27 cellular contexts compared by ENCODE assay signal in the genomic region with DNA sequence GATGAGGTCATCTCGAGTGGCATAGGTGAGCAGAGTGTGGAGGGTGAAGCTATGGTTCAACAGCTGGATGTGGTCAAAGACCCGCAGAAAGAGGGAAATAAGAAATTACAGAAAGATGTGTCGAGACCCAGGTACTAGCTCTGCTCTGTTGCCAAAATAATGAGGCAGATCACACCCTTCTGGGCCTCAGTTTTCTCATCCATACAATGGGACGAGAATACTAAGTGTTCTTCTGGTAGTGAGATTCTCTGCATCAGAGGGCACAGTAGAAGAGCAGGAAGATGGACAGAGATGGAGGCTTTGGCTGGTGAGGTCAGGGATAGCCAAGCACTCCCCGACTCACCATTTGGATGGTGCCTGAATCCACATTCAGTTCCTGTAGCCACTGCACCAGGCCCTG. TPM values are rescaled to one million over a fixed set of nuclear protein-coding genes. Genes with fewer than 3 reads are reported as not detected.
DNase-seq lines count a peak whose midpoint lies in the region; ATAC-seq, FAIRE-seq and TF ChIP-seq lines count a peak whose summit lies in the region.
"Had no signal": no experiment of that assay in that cellular context is flagged by ENCODE, and none has a peak within 500 bp of the region (broad histone marks: within the 10 kb centered on the region; RNA-seq: fewer than 3 reads in every experiment).

No MANE protein-coding gene starts in this region.

- no peaks in the 10 kb centered on the region for H3K27me3 Mint-ChIP-seq in CD4-positive, alpha-beta memory T cell
- no peaks in the 10 kb centered on the region for H3K27me3 Mint-ChIP-seq in T-helper 17 cell
- H3K27me3 Mint-ChIP-seq: activated T-cell treated with anti-CD3 and anti-CD28 coated beads, Interleukin-2, amount 50 U/mL, for 24 hours had no signal

- H3K79me2 ChIP-seq in H1 (ENCODE audit: control insufficient read depth in 1 of 2, insufficient read depth in 2 of 2, low read length in 2 of 2): no peaks in the 10 kb centered on the region

- H3K27ac Mint-ChIP-seq in CD4-positive, alpha-beta memory T cell: peak overlapping the region in 5 of 7 donors; percentile 66 to 93 (median 79)
- H3K27ac Mint-ChIP-seq in T-helper 17 cell: peak overlapping the region; percentile 75
- H3K27ac Mint-ChIP-seq: activated naive CD4-positive, alpha-beta T cell treated with anti-CD3 and anti-CD28 coated beads for 36 hours; endodermal cell had no signal

- CTCF ChIA-PET in CD4-positive, alpha-beta memory T cell (lab: Charles Lee; ENCODE audit: partially characterized antibody): interaction anchor here (1.4 to 9.0 kb wide), 9 partner anchors 10 to 314 kb away, joined by 3 to 105 read pairs (median 23); a partner anchor contains a TSS
- CTCF ChIA-PET in H1 (lab: Charles Lee; ENCODE audit: partially characterized antibody): interaction anchor here (1.6 to 28.8 kb wide), 12 partner anchors 10 to 307 kb away, joined by 3 to 625 read pairs (median 41); a partner anchor contains a TSS

- H4K20me1 ChIP-seq in H1 (replicated peaks in 1 of 2; ENCODE audit: control insufficient read depth in 1 of 2, insufficient read depth in 2 of 2, low read length in 2 of 2): peaks cover 0 to 12% of the 10 kb centered on the region in 2 experiments

- TF ChIP-seq EP300 in H1 (IDR thresholded peaks at IDR 0.05; ENCODE audit: borderline replicate concordance in 1 of 2, low read depth in 2 of 2, low read length in 2 of 2): no peak
- TF ChIP-seq EP300 in gastroesophageal sphincter (IDR thresholded peaks at IDR 0.05): no peak

- H4K5ac ChIP-seq in H1 (ENCODE audit: insufficient read length, low read depth, low read length): no peak overlapping the region

- H2BK5ac ChIP-seq in H1 (ENCODE audit: low read depth, low read length): no peak overlapping the region

- H3K9me3 ChIP-seq in CD4-positive, alpha-beta memory T cell (ENCODE audit: control insufficient read depth in 1 of 2, low read length in 2 of 2): no peaks in the 10 kb centered on the region
- H3K9me3 ChIP-seq in T-helper 17 cell (ENCODE audit: control insufficient read depth, low read length, poor library complexity, severe bottlenecking): no peaks in the 10 kb centered on the region
- no peaks in the 10 kb centered on the region for H3K9me3 ChIP-seq in H1 (ENCODE audit: insufficient read depth in 2 of 2, low read depth in 1 of 2, low read length in 1 of 2)
- H3K9me3 ChIP-seq in gastroesophageal sphincter: no peaks in the 10 kb centered on the region
- H3K9me3 ChIP-seq: Caco-2, spleen, upper lobe of right lung had no signal

- no peak overlapping the region for H4K91ac ChIP-seq in H1 (replicated peaks; ENCODE audit: insufficient read length, low read length)

- peak overlapping the region in 7 of 8 donors; percentile 34 to 84 (median 65) for H3K4me3 Mint-ChIP-seq in CD4-positive, alpha-beta memory T cell
- no peak overlapping the region for H3K4me3 Mint-ChIP-seq in T-helper 17 cell
- H3K4me3 Mint-ChIP-seq: endodermal cell had no signal

- no peak overlapping the region for H3K4ac ChIP-seq in H1 (replicated peaks; ENCODE audit: insufficient read length, low read depth, low read length)

- no peak overlapping the region for H2BK120ac ChIP-seq in H1 (replicated peaks; ENCODE audit: low read depth, low read length)

- POLR2A ChIA-PET in CD4-positive, alpha-beta memory T cell (lab: Charles Lee; ENCODE audit: partially characterized antibody): interaction anchor here (0.5 to 15.5 kb wide), 3 partner anchors 11 to 43 kb away, joined by 3 to 202 read pairs (median 3); a partner anchor contains a TSS
- POLR2A ChIA-PET in H1 (lab: Charles Lee; ENCODE audit: partially characterized antibody): interaction anchor here (0.7 to 10.9 kb wide), 5 partner anchors 6 to 53 kb away, joined by 3 to 101 read pairs (median 4); a partner anchor contains a TSS

- no peak overlapping the region for H2BK12ac ChIP-seq in H1 (ENCODE audit: low read depth, low read length)

- H3K4me1 Mint-ChIP-seq in CD4-positive, alpha-beta memory T cell: peaks cover 18 to 51% (median 40%) of the 10 kb centered on the region in 4 donors
- H3K4me1 Mint-ChIP-seq in T-helper 17 cell: peaks cover 31% of the 10 kb centered on the region

- 0 out of 2 replicates have a peak overlapping the region, but pooled peaks have one; percentile 59 for H4K8ac ChIP-seq in H1 (ENCODE audit: extremely low read depth, insufficient read depth, low read length)

- ATAC-seq in T-helper 17 cell: no peak
- no peak for ATAC-seq in gastroesophageal sphincter
- ATAC-seq: upper lobe of right lung had no signal

- peaks cover 16% of the 10 kb centered on the region for H3K23me2 ChIP-seq in H1 (ENCODE audit: low read depth, low read length)

- no peak overlapping the region for H2AFZ ChIP-seq in H1 (ENCODE audit: low read length)

- H2BK15ac ChIP-seq in H1 (ENCODE audit: low read length): peak overlapping the region; percentile 63; the same call in 1 of the 2 replicates

- no peak overlapping the region for H3K4me3 ChIP-seq in CD4-positive, alpha-beta memory T cell (ENCODE audit: low read length in 2 of 2)
- H3K4me3 ChIP-seq in H1 (ENCODE audit: extremely low read depth in 1 of 4, insufficient read depth in 2 of 4, low read depth in 3 of 4, low read length in 4 of 4) (no peak overlapping the region), gastroesophageal sphincter (no peak overlapping the region)
- H3K4me3 ChIP-seq: upper lobe of right lung had no signal

- no peak overlapping the region for H3K27ac ChIP-seq in CD4-positive, alpha-beta memory T cell (ENCODE audit: low read depth, low read length)
- no peak overlapping the region for H3K27ac ChIP-seq in H1 (ENCODE audit: low read depth, low read length)
- H3K27ac ChIP-seq in gastroesophageal sphincter: no peak overlapping the region
- H3K27ac ChIP-seq: upper lobe of right lung had no signal

- peaks cover 4% of the 10 kb centered on the region for H3K36me3 ChIP-seq in CD4-positive, alpha-beta memory T cell (ENCODE audit: insufficient read depth, low read length)
- H3K36me3 ChIP-seq in H1 (ENCODE audit: control insufficient read depth in 2 of 4, insufficient read depth in 4 of 4, low read length in 3 of 4) (no peaks in the 10 kb centered on the region), gastroesophageal sphincter (peaks cover 0 to 81% of the 10 kb centered on the region in 2 donors)

- no peak overlapping the region for H3K23ac ChIP-seq in H1 (ENCODE audit: insufficient read length)

- no peak overlapping the region for H3K56ac ChIP-seq in H1 (replicated peaks; ENCODE audit: insufficient read length, low read depth, low read length)

- H3K36me3 Mint-ChIP-seq in CD4-positive, alpha-beta memory T cell: peaks cover 0 to 14% of the 10 kb centered on the region in 2 donors
- peaks cover 2% of the 10 kb centered on the region for H3K36me3 Mint-ChIP-seq in T-helper 17 cell (ENCODE audit: low read depth)

- 89% methylated on average over 5 of the region's 5 CpGs; no CpG with 5 or more reads in 1 of the 2 experiments for WGBS in H1 (ENCODE audit: extremely low coverage in 1 of 2, insufficient coverage in 1 of 2, insufficient read length in 1 of 2, insufficient replicate concordance in 2 of 2, low coverage in 1 of 2, low lambda C conversion rate in 2 of 2, missing lambda C conversion rate in 1 of 2), 2 experiments
- WGBS in gastroesophageal sphincter (ENCODE audit: low coverage in 1 of 2), 2 donors: 82 to 92% methylated on average over 5 of the region's 5 CpGs

- H3K14ac ChIP-seq in H1 (ENCODE audit: insufficient read length): no peak overlapping the region

- H3K4me1 ChIP-seq in CD4-positive, alpha-beta memory T cell (ENCODE audit: insufficient read depth, low read length): peaks cover 47% of the 10 kb centered on the region
- H3K4me1 ChIP-seq in H1 (replicated peaks in 1 of 4; ENCODE audit: control insufficient read depth in 3 of 4, insufficient read depth in 4 of 4, low read length in 3 of 4) (peaks cover 0 to 14% (median 5%) of the 10 kb centered on the region in 4 experiments; a peak in 6 of 7 replicates), gastroesophageal sphincter (peaks cover 0 to 36% (median 9%) of the 10 kb centered on the region in 3 donors)

- no peak overlapping the region for H2BK20ac ChIP-seq in H1 (ENCODE audit: low read length)

- no peak overlapping the region for H2AK5ac ChIP-seq in H1 (ENCODE audit: low read depth, low read length)

- no peak for TF ChIP-seq CTCF in H1 (IDR thresholded peaks at IDR 0.05; ENCODE audit: control extremely low read depth in 1 of 3, insufficient read depth in 1 of 3, low read depth in 1 of 3, low read length in 3 of 3)
- TF ChIP-seq CTCF in gastroesophageal sphincter (IDR thresholded peaks at IDR 0.05): no peak

- H3K9ac ChIP-seq in H1 (replicated peaks in 1 of 4; ENCODE audit: extremely low read depth in 1 of 4, low read depth in 3 of 4, low read length in 3 of 4): no peak overlapping the region

- H3K79me1 ChIP-seq in H1 (ENCODE audit: low read depth, low read length): no peaks in the 10 kb centered on the region

- no peak for FAIRE-seq in H1 (lab: Jason Lieb, UNC)
- FAIRE-seq: colon had no signal

- H3K18ac ChIP-seq in H1 (ENCODE audit: extremely low read depth, low read length): no peak overlapping the region

- no peak overlapping the region for H3K4me2 ChIP-seq in H1 (ENCODE audit: insufficient read depth in 1 of 2, low read depth in 2 of 2, low read length in 2 of 2)

- no peak for DNase-seq in CD4-positive, alpha-beta memory T cell
- DNase-seq in T-helper 17 cell: no peak
- no peak for DNase-seq in H1 (ENCODE audit: low read depth in 1 of 2, low spot score in 2 of 2)
- no peak for DNase-seq in cortex of kidney (lab: John Stamatoyannopoulos, UW)
- no peak for DNase-seq in DMS153 treated with DMSO at 0.1 percent for 48 hours (lab: John Stamatoyannopoulos, UW; ENCODE audit: unreplicated experiment)
- DNase-seq: activated CD4-positive, alpha-beta T cell treated with anti-CD3 and anti-CD28 coated beads, Interleukin-2, amount 50 U/mL, for 4 hours; activated T-cell treated with anti-CD3 and anti-CD28 coated beads, Interleukin-2, amount 50 U/mL, for 24 hours; Caco-2; endodermal cell; GOT3; KBM-7; kidney glomerular epithelial cell; mammary epithelial cell; NCI-H146; NCI-H2171 treated with DMSO at 0.1 percent for 48 hours; NCI-H526; retina; Right ventricle myocardium superior; spleen; upper lobe of right lung had no signal

- intact Hi-C loops in CD4-positive, alpha-beta memory T cell (cut with micrococcal nuclease): no loop called here

- no peak for TF ChIP-seq POLR2A in H1 (IDR thresholded peaks at IDR 0.05; ENCODE audit: control extremely low read depth in 1 of 2, low read depth in 2 of 2, low read length in 2 of 2)
- no peak for TF ChIP-seq POLR2A in gastroesophageal sphincter (IDR thresholded peaks at IDR 0.05)

- peaks cover 0 to 2% (median 0%) of the 10 kb centered on the region in 8 donors for H3K9me3 Mint-ChIP-seq in CD4-positive, alpha-beta memory T cell
- H3K9me3 Mint-ChIP-seq: activated naive CD4-positive, alpha-beta T cell treated with anti-CD3 and anti-CD28 coated beads for 36 hours; activated T-cell treated with anti-CD3 and anti-CD28 coated beads, Interleukin-2, amount 50 U/mL, for 24 hours; endodermal cell had no signal

- no peaks in the 10 kb centered on the region for H3K27me3 ChIP-seq in CD4-positive, alpha-beta memory T cell (ENCODE audit: insufficient read depth, low read length)
- H3K27me3 ChIP-seq in H1 (replicated peaks in 1 of 4; ENCODE audit: control insufficient read depth in 3 of 4, extremely low read depth in 1 of 4, insufficient read depth in 3 of 4, low read length in 3 of 4) (peaks cover 8 to 33% (median 26%) of the 10 kb centered on the region in 4 experiments), gastroesophageal sphincter (peaks cover 5% of the 10 kb centered on the region)
- H3K27me3 ChIP-seq: upper lobe of right lung had no signal

- no peak for TF ChIP-seq RAD21 in H1 (IDR thresholded peaks at IDR 0.05 in 1 of 2, conservative IDR thresholded peaks at IDR 0.05 in 1 of 2; ENCODE audit: low read depth in 2 of 2, low read length in 2 of 2)

RNA-seq across cellular contexts. Expression of a gene that starts 11.1 kb away (rescaled TPM):
- 10 to 100 TPM in 1 of 2 experiments, 1 to 10 TPM in 1; 8.8 to 11.7 TPM for total RNA-seq in CD4-positive, alpha-beta memory T cell
- polyA plus RNA-seq in CD4-positive, alpha-beta memory T cell: 1 to 10 TPM; 4.5 to 8.1 TPM
- total RNA-seq in T-helper 17 cell (1 to 10 TPM; 3.3 to 4.9 TPM), gastroesophageal sphincter (10 to 100 TPM; 31.1 to 64.3 (median 54.3) TPM)
- total RNA-seq in H1 (2021; fragmentation: NEBNext Ultra II Directional; extraction: Animal tissue kit (Norgen Biotek cat#: 25700)): 7.6 and 11.2 TPM in 2 replicates
- 7.4 and 10.3 TPM in 2 replicates for polyA plus RNA-seq in H1 (2011; rRNA removed)
- 6.7 TPM for polyA plus RNA-seq in H1 (2011; cell fraction: cytosol; rRNA removed)
- 40.8 TPM for polyA plus RNA-seq in H1 (2011; cell fraction: nucleus; rRNA removed)
- polyA plus RNA-seq in H1 (2012, experiment 1 of 2): 8.5 to 12.5 TPM (median 9.7 TPM) in 4 replicates
- 9.5 TPM for polyA plus RNA-seq in H1 (2012, experiment 2 of 2)
- 10.9 TPM for polyA plus RNA-seq in H1 (2013, experiment 1 of 2)
- 10.7 TPM for polyA plus RNA-seq in H1 (2013, experiment 2 of 2)
- polyA minus RNA-seq in H1 (2011; rRNA and poly(A)+ RNA removed): 4.6 and 5.6 TPM in 2 replicates
- 2.6 TPM for polyA minus RNA-seq in H1 (2011; cell fraction: cytosol; rRNA and poly(A)+ RNA removed)
- polyA minus RNA-seq in H1 (2011; cell fraction: nucleus; rRNA and poly(A)+ RNA removed): 11.6 TPM

RNA-seq across cellular contexts. Expression of a gene that starts 13.9 kb away (rescaled TPM):
- total RNA-seq in CD4-positive, alpha-beta memory T cell: 100 to 1,000 TPM; 146 to 158 TPM
- 100 to 1,000 TPM in 1 of 2 donors, 10 to 100 TPM in 1; 99.7 to 141 TPM for polyA plus RNA-seq in CD4-positive, alpha-beta memory T cell
- 100 to 1,000 TPM; 206 to 261 TPM for total RNA-seq in T-helper 17 cell
- 6.4 and 8.8 TPM in 2 replicates for total RNA-seq in H1 (2021; fragmentation: NEBNext Ultra II Directional; extraction: Animal tissue kit (Norgen Biotek cat#: 25700))
- polyA plus RNA-seq in H1 (2011; rRNA removed): 19.5 and 33.8 TPM in 2 replicates
- 14.6 TPM for polyA plus RNA-seq in H1 (2011; cell fraction: cytosol; rRNA removed)
- polyA plus RNA-seq in H1 (2011; cell fraction: nucleus; rRNA removed): 63.0 TPM
- 4.0 to 13.1 TPM (median 10.8 TPM) in 4 replicates for polyA plus RNA-seq in H1 (2012, experiment 1 of 2)
- 6.3 TPM for polyA plus RNA-seq in H1 (2012, experiment 2 of 2)
- polyA plus RNA-seq in H1 (2013, experiment 1 of 2): 8.5 TPM
- polyA plus RNA-seq in H1 (2013, experiment 2 of 2): 8.4 TPM
- 2.9 and 5.0 TPM in 2 replicates for polyA minus RNA-seq in H1 (2011; rRNA and poly(A)+ RNA removed)
- polyA minus RNA-seq in H1 (2011; cell fraction: cytosol; rRNA and poly(A)+ RNA removed): 5.7 TPM
- polyA minus RNA-seq in H1 (2011; cell fraction: nucleus; rRNA and poly(A)+ RNA removed): 13.1 TPM
- 1 to 10 TPM in 2 of 4 donors, under 1 TPM in 2; 0.81 to 4.8 (median 2.7) TPM for total RNA-seq in gastroesophageal sphincter

RNA-seq across cellular contexts. Expression of a gene that starts 18.9 kb away (rescaled TPM):
- total RNA-seq in CD4-positive, alpha-beta memory T cell: not detected
- polyA plus RNA-seq in CD4-positive, alpha-beta memory T cell: not detected
- total RNA-seq in T-helper 17 cell: not detected
- 0.30 TPM in 1 of 2 replicates, not detected in the other for total RNA-seq in H1 (2021; fragmentation: NEBNext Ultra II Directional; extraction: Animal tissue kit (Norgen Biotek cat#: 25700))
- 0.35 and 0.57 TPM in 2 replicates for polyA plus RNA-seq in H1 (2011; rRNA removed)
- polyA plus RNA-seq in H1 (2011; cell fraction: cytosol; rRNA removed): 0.32 TPM
- 0.90 TPM for polyA plus RNA-seq in H1 (2011; cell fraction: nucleus; rRNA removed)
- 0.28 to 0.78 TPM (median 0.40 TPM) in 3 of 4 replicates, not detected in the other for polyA plus RNA-seq in H1 (2012, experiment 1 of 2)
- polyA plus RNA-seq in H1 (2012, experiment 2 of 2): not detected
- 0.47 TPM for polyA plus RNA-seq in H1 (2013, experiment 1 of 2)
- polyA plus RNA-seq in H1 (2013, experiment 2 of 2): 0.28 TPM
- polyA minus RNA-seq in H1 (2011; rRNA and poly(A)+ RNA removed): not detected in 2 replicates
- not detected for polyA minus RNA-seq in H1 (2011; cell fraction: cytosol; rRNA and poly(A)+ RNA removed)
- not detected for polyA minus RNA-seq in H1 (2011; cell fraction: nucleus; rRNA and poly(A)+ RNA removed)
- total RNA-seq in gastroesophageal sphincter: 10 to 100 TPM in 1 of 4 donors, 1 to 10 TPM in 3; 4.6 to 11.5 (median 6.3) TPM
- total RNA-seq: activated naive CD4-positive, alpha-beta T cell treated with anti-CD3 and anti-CD28 coated beads for 36 hours; Caco-2; glomerular endothelial cell; mammary epithelial cell; OCI-LY7; osteoblast had no signal
- polyA plus RNA-seq: mammary epithelial cell had no signal

RNA-seq across cellular contexts. Expression of a gene that starts 27.4 kb away (rescaled TPM):
- not detected for total RNA-seq in CD4-positive, alpha-beta memory T cell
- polyA plus RNA-seq in CD4-positive, alpha-beta memory T cell: under 1 TPM in 1 of 2 donors, not detected in 1; 0.22 TPM
- total RNA-seq in T-helper 17 cell: not detected
- 3.3 and 3.8 TPM in 2 replicates for total RNA-seq in H1 (2021; fragmentation: NEBNext Ultra II Directional; extraction: Animal tissue kit (Norgen Biotek cat#: 25700))
- polyA plus RNA-seq in H1 (2011; rRNA removed): 3.3 and 5.5 TPM in 2 replicates
- polyA plus RNA-seq in H1 (2011; cell fraction: cytosol; rRNA removed): 6.5 TPM
- 26.5 TPM for polyA plus RNA-seq in H1 (2011; cell fraction: nucleus; rRNA removed)
- polyA plus RNA-seq in H1 (2012, experiment 1 of 2): 3.0 to 4.1 TPM (median 3.4 TPM) in 4 replicates
- 2.5 TPM for polyA plus RNA-seq in H1 (2012, experiment 2 of 2)
- 1.9 TPM for polyA plus RNA-seq in H1 (2013, experiment 1 of 2)
- polyA plus RNA-seq in H1 (2013, experiment 2 of 2): 1.7 TPM
- polyA minus RNA-seq in H1 (2011; rRNA and poly(A)+ RNA removed): 0.63 and 1.5 TPM in 2 replicates
- not detected for polyA minus RNA-seq in H1 (2011; cell fraction: cytosol; rRNA and poly(A)+ RNA removed)
- polyA minus RNA-seq in H1 (2011; cell fraction: nucleus; rRNA and poly(A)+ RNA removed): 3.1 TPM
- total RNA-seq in gastroesophageal sphincter: not detected
- total RNA-seq: activated naive CD4-positive, alpha-beta T cell treated with anti-CD3 and anti-CD28 coated beads for 36 hours; Caco-2; glomerular endothelial cell; OCI-LY7; osteoblast; Right ventricle myocardium superior; spleen; subcutaneous adipose tissue had no signal

RNA-seq across cellular contexts. Expression of a gene that starts 33.7 kb away (rescaled TPM):
- 10 to 100 TPM; 44.4 to 45.4 TPM for total RNA-seq in CD4-positive, alpha-beta memory T cell
- 10 to 100 TPM; 55.4 to 80.9 TPM for polyA plus RNA-seq in CD4-positive, alpha-beta memory T cell
- 10 to 100 TPM; 24.8 to 27.0 TPM for total RNA-seq in T-helper 17 cell
- 25.1 and 27.0 TPM in 2 replicates for total RNA-seq in H1 (2021; fragmentation: NEBNext Ultra II Directional; extraction: Animal tissue kit (Norgen Biotek cat#: 25700))
- 51.8 and 66.9 TPM in 2 replicates for polyA plus RNA-seq in H1 (2011; rRNA removed)
- polyA plus RNA-seq in H1 (2011; cell fraction: cytosol; rRNA removed): 43.2 TPM
- 65.9 TPM for polyA plus RNA-seq in H1 (2011; cell fraction: nucleus; rRNA removed)
- 20.3 to 36.3 TPM (median 33.4 TPM) in 4 replicates for polyA plus RNA-seq in H1 (2012, experiment 1 of 2)
- 36.8 TPM for polyA plus RNA-seq in H1 (2012, experiment 2 of 2)
- polyA plus RNA-seq in H1 (2013, experiment 1 of 2): 28.6 TPM
- polyA plus RNA-seq in H1 (2013, experiment 2 of 2): 31.1 TPM
- polyA minus RNA-seq in H1 (2011; rRNA and poly(A)+ RNA removed): 28.8 and 31.6 TPM in 2 replicates
- 17.0 TPM for polyA minus RNA-seq in H1 (2011; cell fraction: cytosol; rRNA and poly(A)+ RNA removed)
- 33.2 TPM for polyA minus RNA-seq in H1 (2011; cell fraction: nucleus; rRNA and poly(A)+ RNA removed)
- total RNA-seq in gastroesophageal sphincter: 10 to 100 TPM; 15.6 to 28.6 (median 24.1) TPM

Comparison
In these comparisons a context has a peak if more than half of its experiments do, and no peak if none do; other contexts are left out.
1. RNA of a gene that starts 13.9 kb away (total RNA-seq): 206 to 261 TPM in T-helper 17 cell and 146 to 158 TPM in CD4-positive, alpha-beta memory T cell; 6.4 to 8.8 TPM in H1 and 0.81 to 4.8 TPM in gastroesophageal sphincter; every median in the first group is over 10 times any median in the second.